In the genomic region with DNA sequence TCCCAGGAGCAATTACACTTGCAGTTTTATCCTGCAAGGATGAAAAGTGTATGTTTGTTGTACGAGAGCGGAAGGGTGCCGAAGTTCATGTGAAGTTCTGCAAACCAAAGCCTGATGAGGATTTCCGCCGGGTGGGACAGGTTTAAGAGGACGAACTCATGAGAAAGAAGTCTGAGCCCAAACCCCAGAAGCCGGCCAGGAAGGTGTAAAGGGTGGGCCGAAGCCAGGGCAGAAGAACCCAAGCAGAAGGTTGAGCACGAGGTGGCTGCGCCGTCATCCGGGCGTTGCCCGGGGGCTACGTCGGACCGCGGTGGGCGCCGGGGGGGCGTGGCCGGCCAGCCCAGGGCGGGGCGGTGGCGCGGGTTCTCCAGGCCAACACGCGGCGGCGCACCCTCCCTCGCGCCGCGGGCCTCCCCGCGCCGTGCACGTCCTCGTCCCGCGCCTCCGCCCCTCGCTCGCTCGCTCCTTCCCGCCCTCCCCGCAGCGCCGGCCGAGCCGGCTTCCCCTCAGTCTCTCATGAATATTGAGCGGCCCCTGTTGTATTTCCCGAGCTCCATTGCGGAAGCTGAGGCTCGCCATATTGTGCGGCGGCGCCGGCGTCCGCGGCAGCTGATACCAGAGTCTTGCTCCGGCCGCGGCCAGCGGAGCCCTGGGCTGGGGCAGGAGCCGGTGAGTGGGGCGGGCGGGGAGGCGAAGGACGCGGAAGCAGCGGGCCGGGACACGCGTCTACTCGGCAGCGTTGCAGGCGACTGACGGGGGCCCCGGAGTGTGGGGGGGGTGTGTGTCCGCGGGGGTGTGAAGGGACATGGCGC, we compare ENCODE assay signal across 8 cellular contexts. TPM values are rescaled to one million over a fixed set of nuclear protein-coding genes. Genes with fewer than 3 reads are reported as not detected.
DNase-seq lines count a peak whose midpoint lies in the region; ATAC-seq and TF ChIP-seq lines count a peak whose summit lies in the region.

A gene (plus strand): TSS at position 578 of the 812 bp plus-strand sequence. CDS start 41,996 bp downstream, outside the sequence.

- peak within 1 kb of the TSS; percentile 79 for H3K27ac Mint-ChIP-seq in chondrocyte (ENCODE audit: unreplicated experiment)

- H3K36me3 Mint-ChIP-seq in chondrocyte (ENCODE audit: low read depth) = no peaks in the 10 kb centered on the region

- H3K4me3 Mint-ChIP-seq in chondrocyte (ENCODE audit: unreplicated experiment) = peak within 1 kb of the TSS; percentile 90

- ATAC-seq in GM18867 (IDR thresholded peaks at IDR 0.05; ENCODE audit: unreplicated experiment) = peak; percentile 93
- peak; percentile 91 for ATAC-seq in HG03103 (IDR thresholded peaks at IDR 0.05; ENCODE audit: low read depth, unreplicated experiment)

- in situ Hi-C loops in ACHN (cut with HindIII; ENCODE audit: low pct_ligation_motif_present, low pct_unique_long_range_greater_than_20kb, low sequenced_read_pairs) = no loop called here

- peak; percentile 39 for TF ChIP-seq CTCF in chondrocyte (IDR thresholded peaks at IDR 0.05)

- H3K27me3 Mint-ChIP-seq in chondrocyte (ENCODE audit: low read depth) = no peaks in the 10 kb centered on the region

- H3K9me3 Mint-ChIP-seq in chondrocyte (ENCODE audit: low read depth) = no peaks in the 10 kb centered on the region

- DNase-seq in ACHN = peak; percentile 79
- peak; percentile 94 for DNase-seq in NCI-H2227 (lab: John Stamatoyannopoulos, UW; ENCODE audit: unreplicated experiment)
- DNase-seq in activated CD4-positive, alpha-beta T cell treated with anti-CD3 and anti-CD28 coated beads for 24 hours (ENCODE audit: low read depth in 2 of 2) = peak; percentile 62 to 63
- DNase-seq in chondrocyte (ENCODE audit: low spot score) = peak; percentile 91
- peak; percentile 56 for DNase-seq in kidney glomerular epithelial cell (lab: John Stamatoyannopoulos, UW)
- peak; percentile 40 to 63 for DNase-seq in stimulated activated CD4-positive, alpha-beta T cell treated with anti-CD3 and anti-CD28 coated beads, Interleukin-1b, Interleukin-23, amount 100 ng/mL, for 1 hour (ENCODE audit: low read depth in 2 of 2)

- H3K4me1 Mint-ChIP-seq in chondrocyte (ENCODE audit: low read depth) = peaks cover 30% of the 10 kb centered on the region

RNA-seq across cellular contexts. Expression of the gene that starts here (rescaled TPM):
- total RNA-seq in chondrocyte = 22.4 to 25.1 TPM (median 23.2 TPM) in 3 replicates

Comparison
In these comparisons a context has a peak if more than half of its experiments do, and no peak if none do; other contexts are left out.
1. Peak in every context shown above with its lines: DNase-seq and ATAC-seq.